ENCODE assay signal across 8 cellular contexts in genomic region chr16:29995330-29995910, GRCh38. TPM values are rescaled to one million over a fixed set of nuclear protein-coding genes. Genes with fewer than 3 reads are reported as not detected.
A peak's percentile ranks its signal among the peaks of the same experiment; 100 is the strongest.
DNase-seq lines count a peak whose midpoint lies in the region; ATAC-seq and TF ChIP-seq lines count a peak whose summit lies in the region.

HIRIP3 (minus strand) TSS chr16:29995617; CDS start chr16:29995605, 12 bp downstream.

- H3K9me3 ChIP-seq in lower lobe of right lung, result no peaks in the 10 kb centered on the region

- H3K4me3 ChIP-seq in dorsolateral prefrontal cortex (peak within 1 kb of the TSS; percentile 64 to 100 (median 95)), lower lobe of right lung (peak within 1 kb of the TSS; percentile 83)

- H3K27me3 ChIP-seq in dorsolateral prefrontal cortex, result no peaks in the 10 kb centered on the region
- no peaks in the 10 kb centered on the region for H3K27me3 ChIP-seq in lower lobe of right lung (ENCODE audit: low read depth)

- peaks cover 43% of the 10 kb centered on the region for H3K36me3 ChIP-seq in lower lobe of right lung

- DNase-seq in CD1c-positive myeloid dendritic cell (ENCODE audit: extremely low spot score), result peak; percentile 95
- DNase-seq in HK-2 (ENCODE audit: unreplicated experiment), result peak; percentile 78
- DNase-seq in NCI-H774 (lab: John Stamatoyannopoulos, UW), result peak; percentile 79
- peak; percentile 90 for DNase-seq in activated CD4-positive, alpha-beta memory T cell treated with anti-CD3 and anti-CD28 coated beads, Interleukin-2, amount 10 ng/mL, durations not matched to agents 7 days and 5 days
- peak; percentile 74 to 91 (median 81) for DNase-seq in dorsolateral prefrontal cortex
- DNase-seq in lower lobe of right lung, result peak; percentile 90
- peak; percentile 71 to 83 (median 78) for DNase-seq in stimulated activated CD4-positive, alpha-beta T cell treated with anti-CD3 and anti-CD28 coated beads, TNF-alpha, amount 100 ng/mL, for 24 hours (ENCODE audit: low read depth in 3 of 3)

- H3K4me1 Mint-ChIP-seq in activated CD4-positive, alpha-beta memory T cell treated with anti-CD3 and anti-CD28 coated beads, Interleukin-2, amount 10 ng/mL, durations not matched to agents 7 days and 5 days, result peaks cover 45% of the 10 kb centered on the region

- intact Hi-C loops in dorsolateral prefrontal cortex (cut with DNase I), result loop anchor here (1.0 to 10.0 kb wide), 6 partner anchors 22 to 183 kb away; partner anchors contain the start of genes PRRT2 (in 2 of the 2), TAOK2 (in 2 of the 2), ASPHD1 (in 1 of the 2) and CDIPT (in 1 of the 2)
- intact Hi-C loops in lower lobe of right lung (cut with DNase I), result no loop called here

- H3K4me3 Mint-ChIP-seq in activated CD4-positive, alpha-beta memory T cell treated with anti-CD3 and anti-CD28 coated beads, Interleukin-2, amount 10 ng/mL, durations not matched to agents 7 days and 5 days, result peak within 1 kb of the TSS; percentile 94

- POLR2A ChIA-PET in activated CD4-positive, alpha-beta memory T cell treated with anti-CD3 and anti-CD28 coated beads, Interleukin-2, amount 10 ng/mL, durations not matched to agents 7 days and 5 days (lab: Charles Lee), result interaction anchor here (0.5 to 5.1 kb wide), 27 partner anchors 9 to 1134 kb away, joined by 3 to 99 read pairs (median 4); partner anchors contain the start of genes ALDOA, ASPHD1, CDIPT and CORO1A

- ATAC-seq in GM19397 (IDR thresholded peaks at IDR 0.05; ENCODE audit: unreplicated experiment), result peak; percentile 54
- peak; percentile 82 to 89 for ATAC-seq in lower lobe of right lung

- H3K27ac Mint-ChIP-seq in activated CD4-positive, alpha-beta memory T cell treated with anti-CD3 and anti-CD28 coated beads, Interleukin-2, amount 10 ng/mL, durations not matched to agents 7 days and 5 days, result peak within 1 kb of the TSS; percentile 98

- H3K4me1 ChIP-seq in lower lobe of right lung, result peaks cover 48% of the 10 kb centered on the region

- peak within 1 kb of the TSS; percentile 87 to 99 (median 98) for H3K27ac ChIP-seq in dorsolateral prefrontal cortex
- H3K27ac ChIP-seq in lower lobe of right lung, result peak within 1 kb of the TSS; percentile 96

- no peaks in the 10 kb centered on the region for H3K27me3 Mint-ChIP-seq in activated CD4-positive, alpha-beta memory T cell treated with anti-CD3 and anti-CD28 coated beads, Interleukin-2, amount 10 ng/mL, durations not matched to agents 7 days and 5 days

- CTCF ChIA-PET in activated CD4-positive, alpha-beta memory T cell treated with anti-CD3 and anti-CD28 coated beads, Interleukin-2, amount 10 ng/mL, durations not matched to agents 7 days and 5 days (lab: Charles Lee), result interaction anchor here (0.8 to 2.8 kb wide), 5 partner anchors 34 to 293 kb away, joined by 3 to 9 read pairs (median 3); partner anchors contain the start of genes CDIPT, PAGR1 and TMEM219

- H3K9me3 Mint-ChIP-seq in activated CD4-positive, alpha-beta memory T cell treated with anti-CD3 and anti-CD28 coated beads, Interleukin-2, amount 10 ng/mL, durations not matched to agents 7 days and 5 days, result no peaks in the 10 kb centered on the region

- H3K36me3 Mint-ChIP-seq in activated CD4-positive, alpha-beta memory T cell treated with anti-CD3 and anti-CD28 coated beads, Interleukin-2, amount 10 ng/mL, durations not matched to agents 7 days and 5 days (ENCODE audit: low read depth), result peaks cover 64% of the 10 kb centered on the region

- TF ChIP-seq CTCF in dorsolateral prefrontal cortex (IDR thresholded peaks at IDR 0.05 in 54 of 56, conservative IDR thresholded peaks at IDR 0.05 in 2 of 56; ENCODE audit: low read depth in 1 of 56, partially characterized antibody in 56 of 56), result peak in 1 of 56 donors; percentile 1
- no peak for TF ChIP-seq CTCF in lower lobe of right lung (IDR thresholded peaks at IDR 0.05)

RNA-seq across cellular contexts. Expression of gene HIRIP3, which starts in this region (rescaled TPM):
- 10 to 100 TPM; 38.7 to 40.3 TPM for total RNA-seq in activated CD4-positive, alpha-beta memory T cell treated with anti-CD3 and anti-CD28 coated beads, Interleukin-2, amount 10 ng/mL, durations not matched to agents 7 days and 5 days
- 10 to 100 TPM; 15.7 to 35.8 (median 22.7) TPM for total RNA-seq in dorsolateral prefrontal cortex
- total RNA-seq in lower lobe of right lung, result 22.1 TPM

Comparison
In these comparisons a context has a peak if more than half of its experiments do, and no peak if none do; other contexts are left out.
1. Peak in every context shown above with its lines: DNase-seq, ATAC-seq, H3K4me3 ChIP-seq and H3K27ac ChIP-seq.